ENCODE assay signal across 2 cellular contexts in the genomic region with DNA sequence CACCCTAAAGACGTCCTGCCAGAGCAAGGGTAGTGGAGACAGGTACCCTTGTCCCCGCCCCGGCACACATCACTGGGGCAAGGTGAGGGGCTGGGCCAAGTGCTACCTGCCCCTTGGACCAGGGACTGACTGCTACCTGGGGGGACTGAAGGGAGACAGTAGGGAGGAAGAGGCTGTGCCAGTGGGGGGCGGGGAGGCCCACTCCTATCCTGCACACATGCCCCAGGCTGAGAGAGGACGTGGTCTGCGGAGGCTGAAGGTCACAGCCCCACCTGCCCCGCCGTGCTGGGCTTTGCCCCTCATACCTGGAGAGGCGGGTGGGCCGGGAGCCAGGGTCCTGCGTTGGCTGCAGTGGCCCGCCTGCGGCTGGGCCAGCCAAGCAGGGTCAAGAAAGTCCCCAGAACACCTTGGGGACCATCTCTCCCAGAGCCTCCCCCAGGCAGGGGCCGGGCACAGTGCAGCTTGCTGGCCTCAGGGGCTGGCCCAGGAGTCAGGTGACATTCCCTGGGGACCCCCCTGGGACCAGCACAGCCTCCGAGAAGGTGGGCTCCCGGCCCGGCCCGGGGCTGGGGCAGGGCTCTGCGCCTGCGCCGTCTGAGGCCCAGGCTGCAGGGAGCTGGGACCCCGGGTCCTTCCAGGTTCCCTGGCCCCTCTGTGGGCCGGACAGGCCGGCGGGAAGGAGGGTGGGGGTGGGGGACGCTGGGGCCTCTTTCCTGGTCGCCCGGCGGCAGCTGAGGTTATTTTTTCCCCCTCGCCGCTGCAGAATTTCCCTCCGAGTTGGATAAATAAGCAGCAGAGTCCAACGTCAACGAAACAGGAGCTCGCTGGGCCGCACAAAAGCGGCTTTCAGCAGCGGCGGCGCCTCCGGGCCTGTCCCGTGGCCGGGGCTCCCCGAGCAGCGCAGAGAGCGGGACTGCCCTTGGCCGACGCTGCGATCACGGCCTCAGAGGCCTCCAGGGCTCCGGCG.
TF ChIP-seq lines count a peak whose summit lies in the region.

No MANE protein-coding gene starts in this region.

TF ChIP-seq in H1, 55 proteins besides CTCF, POLR2A, EP300 and RAD21 (continued from another document and continues in another):
- no peak for TF ChIP-seq EGR1 (IDR thresholded peaks at IDR 0.05; ENCODE audit: borderline replicate concordance, low read depth, low read length)
- TF ChIP-seq CTBP2 (IDR thresholded peaks at IDR 0.05; ENCODE audit: borderline replicate concordance, insufficient read depth, insufficient read length, low read length): peak; percentile 18
- TF ChIP-seq HDAC2 (IDR thresholded peaks at IDR 0.05; ENCODE audit: borderline replicate concordance in 1 of 2, low read depth in 2 of 2, low read length in 2 of 2): no peak
- 0 out of 2 replicates have a peak, but pooled peaks have one; percentile 27 for TF ChIP-seq PHF8 (conservative IDR thresholded peaks at IDR 0.05; ENCODE audit: low read depth, low read length)
- no peak for TF ChIP-seq GABPA (IDR thresholded peaks at IDR 0.05; ENCODE audit: borderline replicate concordance, insufficient read depth, low read length)
- no peak for TF ChIP-seq KDM5A (IDR thresholded peaks at IDR 0.05; ENCODE audit: low read length)
- TF ChIP-seq E2F6 (IDR thresholded peaks at IDR 0.05): peak; percentile 22; the same call in 1 of the 2 replicates
- no peak for TF ChIP-seq CREB1 (IDR thresholded peaks at IDR 0.05)
- TF ChIP-seq SIRT6 (IDR thresholded peaks at IDR 0.05; ENCODE audit: low read length): no peak
- peak; percentile 21 for TF ChIP-seq ASH2L (IDR thresholded peaks at IDR 0.05; ENCODE audit: low read length)
- TF ChIP-seq CHD2 (IDR thresholded peaks at IDR 0.05; ENCODE audit: low read length): no peak
- TF ChIP-seq RBBP5 (IDR thresholded peaks at IDR 0.05; ENCODE audit: borderline replicate concordance, low read depth, low read length): peak; percentile 26; the same call in 1 of the 2 replicates
- TF ChIP-seq CHD7 (IDR thresholded peaks at IDR 0.05; ENCODE audit: insufficient replicate concordance, low read length): no peak

TF ChIP-seq in GM12891, 5 proteins besides CTCF, POLR2A, EP300 and RAD21 (continued from another document):
- no peak for TF ChIP-seq POU2F2 (IDR thresholded peaks at IDR 0.05; ENCODE audit: low read depth, low read length)
- TF ChIP-seq POLR2AphosphoS5 (IDR thresholded peaks at IDR 0.05; ENCODE audit: low read depth, low read length): no peak
- TF ChIP-seq SPI1 (IDR thresholded peaks at IDR 0.05; ENCODE audit: low read depth, low read length): no peak
- TF ChIP-seq PAX5 (IDR thresholded peaks at IDR 0.05; ENCODE audit: insufficient read depth, low read length, severe bottlenecking): no peak
